1 cellular context compared by ENCODE assay signal in genomic region chr6:108556864-108557493, GRCh38.
A peak's percentile ranks its signal among the peaks of the same experiment; 100 is the strongest.
TF ChIP-seq lines count a peak whose summit lies in the region.

No MANE protein-coding gene starts in this region.

TF ChIP-seq in HepG2, 621 proteins besides CTCF, POLR2A, EP300 and RAD21 (continued from another document and continues in another):
- TF ChIP-seq ZHX2 (IDR thresholded peaks at IDR 0.05; ENCODE audit: low read depth): no peak
- no peak for TF ChIP-seq ZHX2 (CRISPR knock-in tag; IDR thresholded peaks at IDR 0.05; ENCODE audit: borderline replicate concordance)
- no peak for TF ChIP-seq ZNF670 (CRISPR knock-in tag; IDR thresholded peaks at IDR 0.05; ENCODE audit: borderline replicate concordance)
- TF ChIP-seq SMAD1 (CRISPR knock-in tag; IDR thresholded peaks at IDR 0.05; ENCODE audit: borderline replicate concordance, low read depth): no peak; the same call in 1 of the 2 replicates
- no peak for TF ChIP-seq ATRX (CRISPR knock-in tag; IDR thresholded peaks at IDR 0.05; ENCODE audit: borderline replicate concordance)
- no peak for TF ChIP-seq NR3C1 (CRISPR knock-in tag; IDR thresholded peaks at IDR 0.05)
- TF ChIP-seq NFIC (IDR thresholded peaks at IDR 0.05; ENCODE audit: low read length): no peak
- peak; percentile 37; the same call in 1 of the 2 replicates for TF ChIP-seq ZNF800 (CRISPR knock-in tag; IDR thresholded peaks at IDR 0.05)
- TF ChIP-seq ZNF558 (CRISPR knock-in tag; IDR thresholded peaks at IDR 0.05; ENCODE audit: borderline replicate concordance): 0 out of 2 replicates have a peak, but pooled peaks have one; percentile 38
- TF ChIP-seq ZNF619 (CRISPR knock-in tag; IDR thresholded peaks at IDR 0.05): 0 out of 2 replicates have a peak, but pooled peaks have one; percentile 43
- 0 out of 2 replicates have a peak, but pooled peaks have one; percentile 21 for TF ChIP-seq YEATS4 (CRISPR knock-in tag; IDR thresholded peaks at IDR 0.05; ENCODE audit: borderline replicate concordance)
- TF ChIP-seq ZNF724P (CRISPR knock-in tag; IDR thresholded peaks at IDR 0.05; ENCODE audit: borderline replicate concordance): no peak
- TF ChIP-seq ZNF605 (CRISPR knock-in tag; IDR thresholded peaks at IDR 0.05): 0 out of 2 replicates have a peak, but pooled peaks have one; percentile 36
- TF ChIP-seq ZNF547 (CRISPR knock-in tag; IDR thresholded peaks at IDR 0.05): peak; percentile 28; the same call in 1 of the 2 replicates
- 0 out of 2 replicates have a peak, but pooled peaks have one; percentile 17 for TF ChIP-seq ZNF749 (CRISPR knock-in tag; IDR thresholded peaks at IDR 0.05; ENCODE audit: borderline replicate concordance)
- 0 out of 2 replicates have a peak, but pooled peaks have one; percentile 19 for TF ChIP-seq ZNF891 (CRISPR knock-in tag; IDR thresholded peaks at IDR 0.05)
- TF ChIP-seq ZNF468 (CRISPR knock-in tag; IDR thresholded peaks at IDR 0.05): no peak
- TF ChIP-seq, protein P1, sequence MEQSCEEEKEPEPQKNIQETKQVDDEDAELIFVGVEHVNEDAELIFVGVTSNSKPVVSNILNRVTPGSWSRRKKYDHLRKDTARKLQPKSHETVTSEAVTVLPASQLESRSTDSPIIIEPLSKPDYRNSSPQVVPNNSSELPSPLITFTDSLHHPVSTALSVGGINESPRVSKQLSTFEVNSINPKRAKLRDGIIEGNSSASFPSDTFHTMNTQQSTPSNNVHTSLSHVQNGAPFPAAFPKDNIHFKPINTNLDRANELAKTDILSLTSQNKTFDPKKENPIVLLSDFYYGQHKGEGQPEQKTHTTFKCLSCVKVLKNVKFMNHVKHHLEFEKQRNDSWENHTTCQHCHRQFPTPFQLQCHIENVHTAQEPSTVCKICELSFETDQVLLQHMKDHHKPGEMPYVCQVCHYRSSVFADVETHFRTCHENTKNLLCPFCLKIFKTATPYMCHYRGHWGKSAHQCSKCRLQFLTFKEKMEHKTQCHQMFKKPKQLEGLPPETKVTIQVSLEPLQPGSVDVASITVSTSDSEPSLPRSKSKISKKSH (CRISPR knock-in tag; IDR thresholded peaks at IDR 0.05; ENCODE audit: borderline replicate concordance): 0 out of 2 replicates have a peak, but pooled peaks have one; percentile 75
- no peak for TF ChIP-seq ZSCAN30 (CRISPR knock-in tag; IDR thresholded peaks at IDR 0.05)
- no peak for TF ChIP-seq ZNF10 (CRISPR knock-in tag; IDR thresholded peaks at IDR 0.05; ENCODE audit: borderline replicate concordance, low read depth)
- no peak for TF ChIP-seq NR2F1 (CRISPR knock-in tag; IDR thresholded peaks at IDR 0.05)
- no peak for TF ChIP-seq ARHGAP35 (CRISPR knock-in tag; IDR thresholded peaks at IDR 0.05; ENCODE audit: borderline replicate concordance)
- TF ChIP-seq, protein P2, sequence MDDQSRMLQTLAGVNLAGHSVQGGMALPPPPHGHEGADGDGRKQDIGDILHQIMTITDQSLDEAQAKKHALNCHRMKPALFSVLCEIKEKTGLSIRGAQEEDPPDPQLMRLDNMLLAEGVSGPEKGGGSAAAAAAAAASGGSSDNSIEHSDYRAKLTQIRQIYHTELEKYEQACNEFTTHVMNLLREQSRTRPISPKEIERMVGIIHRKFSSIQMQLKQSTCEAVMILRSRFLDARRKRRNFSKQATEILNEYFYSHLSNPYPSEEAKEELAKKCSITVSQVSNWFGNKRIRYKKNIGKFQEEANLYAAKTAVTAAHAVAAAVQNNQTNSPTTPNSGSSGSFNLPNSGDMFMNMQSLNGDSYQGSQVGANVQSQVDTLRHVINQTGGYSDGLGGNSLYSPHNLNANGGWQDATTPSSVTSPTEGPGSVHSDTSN (CRISPR knock-in tag; IDR thresholded peaks at IDR 0.05; ENCODE audit: borderline replicate concordance): no peak
- no peak for TF ChIP-seq ISX (CRISPR knock-in tag; conservative IDR thresholded peaks at IDR 0.05)
- no peak for TF ChIP-seq RFX1 (IDR thresholded peaks at IDR 0.05)
- TF ChIP-seq BORCS8-MEF2B (CRISPR knock-in tag; IDR thresholded peaks at IDR 0.05): no peak
- 0 out of 2 replicates have a peak, but pooled peaks have one; percentile 15 for TF ChIP-seq AKAP8 (CRISPR knock-in tag; IDR thresholded peaks at IDR 0.05)
- no peak for TF ChIP-seq ZNF713 (CRISPR knock-in tag; IDR thresholded peaks at IDR 0.05)
- TF ChIP-seq CBX2 (IDR thresholded peaks at IDR 0.05; ENCODE audit: low read depth, low read length): 0 out of 2 replicates have a peak, but pooled peaks have one; percentile 71
- no peak for TF ChIP-seq CBX2 (CRISPR knock-in tag; IDR thresholded peaks at IDR 0.05; ENCODE audit: low read depth)
- no peak for TF ChIP-seq ZNF33A (CRISPR knock-in tag; IDR thresholded peaks at IDR 0.05; ENCODE audit: borderline replicate concordance)
- TF ChIP-seq ONECUT2 (CRISPR knock-in tag; IDR thresholded peaks at IDR 0.05): no peak
- TF ChIP-seq ZBTB21 (CRISPR knock-in tag; IDR thresholded peaks at IDR 0.05): no peak
- TF ChIP-seq ZGPAT (CRISPR knock-in tag; IDR thresholded peaks at IDR 0.05): 0 out of 2 replicates have a peak, but pooled peaks have one; percentile 13
- TF ChIP-seq FOXO1 (CRISPR knock-in tag; IDR thresholded peaks at IDR 0.05): no peak
- 0 out of 2 replicates have a peak, but pooled peaks have one; percentile 71 for TF ChIP-seq HNRNPL (IDR thresholded peaks at IDR 0.05; ENCODE audit: low read depth, low read length)
- no peak for TF ChIP-seq TP53 (CRISPR knock-in tag; conservative IDR thresholded peaks at IDR 0.05)
- TF ChIP-seq, protein P3, sequence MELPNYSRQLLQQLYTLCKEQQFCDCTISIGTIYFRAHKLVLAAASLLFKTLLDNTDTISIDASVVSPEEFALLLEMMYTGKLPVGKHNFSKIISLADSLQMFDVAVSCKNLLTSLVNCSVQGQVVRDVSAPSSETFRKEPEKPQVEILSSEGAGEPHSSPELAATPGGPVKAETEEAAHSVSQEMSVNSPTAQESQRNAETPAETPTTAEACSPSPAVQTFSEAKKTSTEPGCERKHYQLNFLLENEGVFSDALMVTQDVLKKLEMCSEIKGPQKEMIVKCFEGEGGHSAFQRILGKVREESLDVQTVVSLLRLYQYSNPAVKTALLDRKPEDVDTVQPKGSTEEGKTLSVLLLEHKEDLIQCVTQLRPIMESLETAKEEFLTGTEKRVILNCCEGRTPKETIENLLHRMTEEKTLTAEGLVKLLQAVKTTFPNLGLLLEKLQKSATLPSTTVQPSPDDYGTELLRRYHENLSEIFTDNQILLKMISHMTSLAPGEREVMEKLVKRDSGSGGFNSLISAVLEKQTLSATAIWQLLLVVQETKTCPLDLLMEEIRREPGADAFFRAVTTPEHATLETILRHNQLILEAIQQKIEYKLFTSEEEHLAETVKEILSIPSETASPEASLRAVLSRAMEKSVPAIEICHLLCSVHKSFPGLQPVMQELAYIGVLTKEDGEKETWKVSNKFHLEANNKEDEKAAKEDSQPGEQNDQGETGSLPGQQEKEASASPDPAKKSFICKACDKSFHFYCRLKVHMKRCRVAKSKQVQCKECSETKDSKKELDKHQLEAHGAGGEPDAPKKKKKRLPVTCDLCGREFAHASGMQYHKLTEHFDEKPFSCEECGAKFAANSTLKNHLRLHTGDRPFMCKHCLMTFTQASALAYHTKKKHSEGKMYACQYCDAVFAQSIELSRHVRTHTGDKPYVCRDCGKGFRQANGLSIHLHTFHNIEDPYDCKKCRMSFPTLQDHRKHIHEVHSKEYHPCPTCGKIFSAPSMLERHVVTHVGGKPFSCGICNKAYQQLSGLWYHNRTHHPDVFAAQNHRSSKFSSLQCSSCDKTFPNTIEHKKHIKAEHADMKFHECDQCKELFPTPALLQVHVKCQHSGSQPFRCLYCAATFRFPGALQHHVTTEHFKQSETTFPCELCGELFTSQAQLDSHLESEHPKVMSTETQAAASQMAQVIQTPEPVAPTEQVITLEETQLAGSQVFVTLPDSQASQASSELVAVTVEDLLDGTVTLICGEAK (IDR thresholded peaks at IDR 0.05): no peak
- TF ChIP-seq, protein P3 (CRISPR knock-in tag; IDR thresholded peaks at IDR 0.05): no peak; the same call in 1 of the 2 replicates
